In genomic region chr13:28854657-28855056, GRCh38 we compare ENCODE assay signal across 2 cellular contexts.
TF ChIP-seq lines count a peak whose summit lies in the region.

No MANE protein-coding gene starts in this region.

TF ChIP-seq in HEK293T, 16 proteins besides CTCF, POLR2A, EP300 and RAD21 (continued from another document):
- TF ChIP-seq SUZ12 (IDR thresholded peaks at IDR 0.05), result no peak
- TF ChIP-seq TARDBP (IDR thresholded peaks at IDR 0.05), result no peak

TF ChIP-seq in WTC11, 78 proteins besides CTCF, POLR2A, EP300 and RAD21 (continued from another document):
- TF ChIP-seq ZNF281 (CRISPR knock-in tag; IDR thresholded peaks at IDR 0.05) (no peak), GRHL2 (CRISPR knock-in tag; IDR thresholded peaks at IDR 0.05; ENCODE audit: insufficient replicate concordance, severe bottlenecking) (no peak)
